Comparison of ENCODE assay signal across 1 cellular context in the genomic region with DNA sequence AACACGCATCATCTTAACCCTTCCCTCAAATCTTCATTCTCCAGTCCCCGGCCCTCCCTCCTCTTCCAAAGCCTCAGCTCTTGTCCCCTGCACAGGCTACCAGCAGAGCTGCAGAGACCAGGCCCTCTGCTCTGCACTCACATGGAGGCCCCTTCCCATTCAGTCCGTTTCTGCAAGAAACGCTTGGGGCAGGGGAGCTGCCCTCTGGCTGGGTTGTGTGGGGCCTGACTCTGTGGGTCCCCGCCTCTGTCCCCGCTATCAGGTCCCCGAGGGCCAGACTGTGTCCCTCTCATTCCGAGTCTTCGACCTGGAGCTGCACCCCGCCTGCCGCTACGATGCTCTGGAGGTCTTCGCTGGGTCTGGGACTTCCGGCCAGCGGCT.
TF ChIP-seq lines count a peak whose summit lies in the region.

No MANE protein-coding gene starts in this region.

TF ChIP-seq in WTC11, 78 proteins besides CTCF, POLR2A, EP300 and RAD21 (continued from another document):
- TF ChIP-seq, protein P1, sequence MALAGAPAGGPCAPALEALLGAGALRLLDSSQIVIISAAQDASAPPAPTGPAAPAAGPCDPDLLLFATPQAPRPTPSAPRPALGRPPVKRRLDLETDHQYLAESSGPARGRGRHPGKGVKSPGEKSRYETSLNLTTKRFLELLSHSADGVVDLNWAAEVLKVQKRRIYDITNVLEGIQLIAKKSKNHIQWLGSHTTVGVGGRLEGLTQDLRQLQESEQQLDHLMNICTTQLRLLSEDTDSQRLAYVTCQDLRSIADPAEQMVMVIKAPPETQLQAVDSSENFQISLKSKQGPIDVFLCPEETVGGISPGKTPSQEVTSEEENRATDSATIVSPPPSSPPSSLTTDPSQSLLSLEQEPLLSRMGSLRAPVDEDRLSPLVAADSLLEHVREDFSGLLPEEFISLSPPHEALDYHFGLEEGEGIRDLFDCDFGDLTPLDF (CRISPR knock-in tag; IDR thresholded peaks at IDR 0.05), result no peak
- no peak for TF ChIP-seq ZNF121 (CRISPR knock-in tag; IDR thresholded peaks at IDR 0.05)
- TF ChIP-seq ZNF232 (CRISPR knock-in tag; IDR thresholded peaks at IDR 0.05), result no peak
- TF ChIP-seq GTF2I (CRISPR knock-in tag; conservative IDR thresholded peaks at IDR 0.05), result no peak
- TF ChIP-seq, protein P2, sequence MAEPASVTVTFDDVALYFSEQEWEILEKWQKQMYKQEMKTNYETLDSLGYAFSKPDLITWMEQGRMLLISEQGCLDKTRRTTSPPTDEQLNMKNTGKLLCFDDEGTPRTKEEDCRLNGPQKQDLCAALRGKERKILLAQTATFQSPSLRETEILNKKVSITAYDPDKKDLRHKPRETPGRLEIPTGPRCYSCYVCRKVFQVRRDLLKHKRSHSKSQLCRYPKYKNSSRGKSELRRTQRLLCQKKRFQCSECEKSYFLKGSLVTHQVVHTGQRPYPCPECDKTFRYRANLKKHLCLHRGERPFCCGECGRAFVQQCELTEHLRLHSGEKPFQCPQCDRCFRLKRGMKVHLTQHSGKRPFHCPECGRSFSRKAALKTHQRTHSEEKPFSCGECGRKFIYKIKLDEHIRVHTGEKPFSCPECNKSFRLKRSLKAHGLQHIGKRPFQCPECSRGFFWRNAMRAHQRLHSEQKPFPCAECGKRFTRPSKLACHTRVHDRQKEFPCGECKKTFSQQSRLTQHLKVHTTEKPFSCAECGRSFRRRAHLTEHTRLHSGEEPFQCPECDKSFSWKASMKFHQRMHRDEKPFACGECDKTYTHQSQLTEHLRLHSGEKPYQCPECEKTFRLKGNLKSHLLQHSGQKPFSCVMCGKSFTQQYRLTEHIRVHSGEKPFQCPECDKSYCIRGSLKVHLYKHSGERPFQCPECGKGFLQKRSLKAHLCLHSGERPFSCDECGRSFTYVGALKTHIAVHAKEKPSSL (CRISPR knock-in tag; conservative IDR thresholded peaks at IDR 0.05), result no peak
- no peak for TF ChIP-seq TEAD4 (CRISPR knock-in tag; IDR thresholded peaks at IDR 0.05)
- TF ChIP-seq, protein P3, sequence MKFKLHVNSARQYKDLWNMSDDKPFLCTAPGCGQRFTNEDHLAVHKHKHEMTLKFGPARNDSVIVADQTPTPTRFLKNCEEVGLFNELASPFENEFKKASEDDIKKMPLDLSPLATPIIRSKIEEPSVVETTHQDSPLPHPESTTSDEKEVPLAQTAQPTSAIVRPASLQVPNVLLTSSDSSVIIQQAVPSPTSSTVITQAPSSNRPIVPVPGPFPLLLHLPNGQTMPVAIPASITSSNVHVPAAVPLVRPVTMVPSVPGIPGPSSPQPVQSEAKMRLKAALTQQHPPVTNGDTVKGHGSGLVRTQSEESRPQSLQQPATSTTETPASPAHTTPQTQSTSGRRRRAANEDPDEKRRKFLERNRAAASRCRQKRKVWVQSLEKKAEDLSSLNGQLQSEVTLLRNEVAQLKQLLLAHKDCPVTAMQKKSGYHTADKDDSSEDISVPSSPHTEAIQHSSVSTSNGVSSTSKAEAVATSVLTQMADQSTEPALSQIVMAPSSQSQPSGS (CRISPR knock-in tag; IDR thresholded peaks at IDR 0.05; ENCODE audit: borderline replicate concordance, low read depth), result no peak
- TF ChIP-seq GABPB1 (CRISPR knock-in tag; IDR thresholded peaks at IDR 0.05), result no peak
- no peak for TF ChIP-seq RORB (CRISPR knock-in tag; IDR thresholded peaks at IDR 0.05)
- no peak for TF ChIP-seq OVOL2 (CRISPR knock-in tag; IDR thresholded peaks at IDR 0.05; ENCODE audit: borderline replicate concordance)
- TF ChIP-seq, protein P4, sequence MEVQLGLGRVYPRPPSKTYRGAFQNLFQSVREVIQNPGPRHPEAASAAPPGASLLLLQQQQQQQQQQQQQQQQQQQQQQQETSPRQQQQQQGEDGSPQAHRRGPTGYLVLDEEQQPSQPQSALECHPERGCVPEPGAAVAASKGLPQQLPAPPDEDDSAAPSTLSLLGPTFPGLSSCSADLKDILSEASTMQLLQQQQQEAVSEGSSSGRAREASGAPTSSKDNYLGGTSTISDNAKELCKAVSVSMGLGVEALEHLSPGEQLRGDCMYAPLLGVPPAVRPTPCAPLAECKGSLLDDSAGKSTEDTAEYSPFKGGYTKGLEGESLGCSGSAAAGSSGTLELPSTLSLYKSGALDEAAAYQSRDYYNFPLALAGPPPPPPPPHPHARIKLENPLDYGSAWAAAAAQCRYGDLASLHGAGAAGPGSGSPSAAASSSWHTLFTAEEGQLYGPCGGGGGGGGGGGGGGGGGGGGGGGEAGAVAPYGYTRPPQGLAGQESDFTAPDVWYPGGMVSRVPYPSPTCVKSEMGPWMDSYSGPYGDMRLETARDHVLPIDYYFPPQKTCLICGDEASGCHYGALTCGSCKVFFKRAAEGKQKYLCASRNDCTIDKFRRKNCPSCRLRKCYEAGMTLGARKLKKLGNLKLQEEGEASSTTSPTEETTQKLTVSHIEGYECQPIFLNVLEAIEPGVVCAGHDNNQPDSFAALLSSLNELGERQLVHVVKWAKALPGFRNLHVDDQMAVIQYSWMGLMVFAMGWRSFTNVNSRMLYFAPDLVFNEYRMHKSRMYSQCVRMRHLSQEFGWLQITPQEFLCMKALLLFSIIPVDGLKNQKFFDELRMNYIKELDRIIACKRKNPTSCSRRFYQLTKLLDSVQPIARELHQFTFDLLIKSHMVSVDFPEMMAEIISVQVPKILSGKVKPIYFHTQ (CRISPR knock-in tag; IDR thresholded peaks at IDR 0.05), result no peak
- TF ChIP-seq CREB1 (CRISPR knock-in tag; IDR thresholded peaks at IDR 0.05), result no peak
- no peak for TF ChIP-seq CBFB (CRISPR knock-in tag; IDR thresholded peaks at IDR 0.05; ENCODE audit: low read depth)
- TF ChIP-seq ESRRA (CRISPR knock-in tag; IDR thresholded peaks at IDR 0.05; ENCODE audit: borderline replicate concordance), result no peak
- TF ChIP-seq, protein P5, sequence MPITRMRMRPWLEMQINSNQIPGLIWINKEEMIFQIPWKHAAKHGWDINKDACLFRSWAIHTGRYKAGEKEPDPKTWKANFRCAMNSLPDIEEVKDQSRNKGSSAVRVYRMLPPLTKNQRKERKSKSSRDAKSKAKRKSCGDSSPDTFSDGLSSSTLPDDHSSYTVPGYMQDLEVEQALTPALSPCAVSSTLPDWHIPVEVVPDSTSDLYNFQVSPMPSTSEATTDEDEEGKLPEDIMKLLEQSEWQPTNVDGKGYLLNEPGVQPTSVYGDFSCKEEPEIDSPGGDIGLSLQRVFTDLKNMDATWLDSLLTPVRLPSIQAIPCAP (CRISPR knock-in tag; IDR thresholded peaks at IDR 0.05), result 0 out of 2 replicates have a peak, but pooled peaks have one; percentile 49
- no peak for TF ChIP-seq EMX1 (CRISPR knock-in tag; IDR thresholded peaks at IDR 0.05)
- 0 out of 2 replicates have a peak, but pooled peaks have one; percentile 48 for TF ChIP-seq ZNF416 (CRISPR knock-in tag; IDR thresholded peaks at IDR 0.05)
- no peak for TF ChIP-seq TP53 (CRISPR knock-in tag; IDR thresholded peaks at IDR 0.05)
- TF ChIP-seq, protein P6, sequence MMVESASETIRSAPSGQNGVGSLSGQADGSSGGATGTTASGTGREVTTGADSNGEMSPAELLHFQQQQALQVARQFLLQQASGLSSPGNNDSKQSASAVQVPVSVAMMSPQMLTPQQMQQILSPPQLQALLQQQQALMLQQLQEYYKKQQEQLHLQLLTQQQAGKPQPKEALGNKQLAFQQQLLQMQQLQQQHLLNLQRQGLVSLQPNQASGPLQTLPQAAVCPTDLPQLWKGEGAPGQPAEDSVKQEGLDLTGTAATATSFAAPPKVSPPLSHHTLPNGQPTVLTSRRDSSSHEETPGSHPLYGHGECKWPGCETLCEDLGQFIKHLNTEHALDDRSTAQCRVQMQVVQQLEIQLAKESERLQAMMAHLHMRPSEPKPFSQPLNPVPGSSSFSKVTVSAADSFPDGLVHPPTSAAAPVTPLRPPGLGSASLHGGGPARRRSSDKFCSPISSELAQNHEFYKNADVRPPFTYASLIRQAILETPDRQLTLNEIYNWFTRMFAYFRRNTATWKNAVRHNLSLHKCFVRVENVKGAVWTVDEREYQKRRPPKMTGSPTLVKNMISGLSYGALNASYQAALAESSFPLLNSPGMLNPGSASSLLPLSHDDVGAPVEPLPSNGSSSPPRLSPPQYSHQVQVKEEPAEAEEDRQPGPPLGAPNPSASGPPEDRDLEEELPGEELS (CRISPR knock-in tag; IDR thresholded peaks at IDR 0.05), result no peak
- no peak for TF ChIP-seq FOXK1 (CRISPR knock-in tag; IDR thresholded peaks at IDR 0.05)
- TF ChIP-seq FOXJ3 (CRISPR knock-in tag; IDR thresholded peaks at IDR 0.05; ENCODE audit: borderline replicate concordance), result no peak
- no peak for TF ChIP-seq RELA (CRISPR knock-in tag; IDR thresholded peaks at IDR 0.05; ENCODE audit: borderline replicate concordance)
- no peak for TF ChIP-seq NFATC4 (CRISPR knock-in tag; IDR thresholded peaks at IDR 0.05)
- no peak for TF ChIP-seq ELF4 (CRISPR knock-in tag; IDR thresholded peaks at IDR 0.05; ENCODE audit: low read depth)
- TF ChIP-seq TEAD1 (CRISPR knock-in tag; IDR thresholded peaks at IDR 0.05), result 0 out of 2 replicates have a peak, but pooled peaks have one; percentile 28
- TF ChIP-seq, protein P7, sequence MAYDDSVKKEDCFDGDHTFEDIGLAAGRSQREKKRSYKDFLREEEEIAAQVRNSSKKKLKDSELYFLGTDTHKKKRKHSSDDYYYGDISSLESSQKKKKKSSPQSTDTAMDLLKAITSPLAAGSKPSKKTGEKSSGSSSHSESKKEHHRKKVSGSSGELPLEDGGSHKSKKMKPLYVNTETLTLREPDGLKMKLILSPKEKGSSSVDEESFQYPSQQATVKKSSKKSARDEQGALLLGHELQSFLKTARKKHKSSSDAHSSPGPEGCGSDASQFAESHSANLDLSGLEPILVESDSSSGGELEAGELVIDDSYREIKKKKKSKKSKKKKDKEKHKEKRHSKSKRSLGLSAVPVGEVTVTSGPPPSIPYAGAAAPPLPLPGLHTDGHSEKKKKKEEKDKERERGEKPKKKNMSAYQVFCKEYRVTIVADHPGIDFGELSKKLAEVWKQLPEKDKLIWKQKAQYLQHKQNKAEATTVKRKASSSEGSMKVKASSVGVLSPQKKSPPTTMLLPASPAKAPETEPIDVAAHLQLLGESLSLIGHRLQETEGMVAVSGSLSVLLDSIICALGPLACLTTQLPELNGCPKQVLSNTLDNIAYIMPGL (CRISPR knock-in tag; IDR thresholded peaks at IDR 0.05), result 0 out of 2 replicates have a peak, but pooled peaks have one; percentile 5
- TF ChIP-seq, protein P8, sequence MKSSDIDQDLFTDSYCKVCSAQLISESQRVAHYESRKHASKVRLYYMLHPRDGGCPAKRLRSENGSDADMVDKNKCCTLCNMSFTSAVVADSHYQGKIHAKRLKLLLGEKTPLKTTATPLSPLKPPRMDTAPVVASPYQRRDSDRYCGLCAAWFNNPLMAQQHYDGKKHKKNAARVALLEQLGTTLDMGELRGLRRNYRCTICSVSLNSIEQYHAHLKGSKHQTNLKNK (CRISPR knock-in tag; IDR thresholded peaks at IDR 0.05), result no peak
- 0 out of 2 replicates have a peak, but pooled peaks have one; percentile 46 for TF ChIP-seq MYBL2 (CRISPR knock-in tag; IDR thresholded peaks at IDR 0.05)
- TF ChIP-seq ATF1 (CRISPR knock-in tag; IDR thresholded peaks at IDR 0.05), result no peak
- peak; percentile 15; the same call in 1 of the 2 replicates for TF ChIP-seq SP1 (CRISPR knock-in tag; conservative IDR thresholded peaks at IDR 0.05)
- TF ChIP-seq ZBTB21 (CRISPR knock-in tag; IDR thresholded peaks at IDR 0.05; ENCODE audit: borderline replicate concordance), result peak; percentile 47; the same call in 1 of the 2 replicates
- TF ChIP-seq JAZF1 (CRISPR knock-in tag; IDR thresholded peaks at IDR 0.05), result no peak
- TF ChIP-seq JUN (CRISPR knock-in tag; IDR thresholded peaks at IDR 0.05), result no peak
- no peak for TF ChIP-seq SMAD4 (CRISPR knock-in tag; IDR thresholded peaks at IDR 0.05)
- TF ChIP-seq MXD4 (CRISPR knock-in tag; IDR thresholded peaks at IDR 0.05; ENCODE audit: borderline replicate concordance), result no peak
- 0 out of 2 replicates have a peak, but pooled peaks have one; percentile 46 for TF ChIP-seq NFE2L1 (CRISPR knock-in tag; IDR thresholded peaks at IDR 0.05)
- TF ChIP-seq, protein P9, sequence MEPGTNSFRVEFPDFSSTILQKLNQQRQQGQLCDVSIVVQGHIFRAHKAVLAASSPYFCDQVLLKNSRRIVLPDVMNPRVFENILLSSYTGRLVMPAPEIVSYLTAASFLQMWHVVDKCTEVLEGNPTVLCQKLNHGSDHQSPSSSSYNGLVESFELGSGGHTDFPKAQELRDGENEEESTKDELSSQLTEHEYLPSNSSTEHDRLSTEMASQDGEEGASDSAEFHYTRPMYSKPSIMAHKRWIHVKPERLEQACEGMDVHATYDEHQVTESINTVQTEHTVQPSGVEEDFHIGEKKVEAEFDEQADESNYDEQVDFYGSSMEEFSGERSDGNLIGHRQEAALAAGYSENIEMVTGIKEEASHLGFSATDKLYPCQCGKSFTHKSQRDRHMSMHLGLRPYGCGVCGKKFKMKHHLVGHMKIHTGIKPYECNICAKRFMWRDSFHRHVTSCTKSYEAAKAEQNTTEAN (CRISPR knock-in tag; IDR thresholded peaks at IDR 0.05), result no peak
TF ChIP-seq in WTC11: peak in this region for 8.
